18 cellular contexts compared by ENCODE assay signal in genomic region chr18:75625966-75626365, GRCh38.
DNase-seq lines count a peak whose midpoint lies in the region; ATAC-seq and TF ChIP-seq lines count a peak whose summit lies in the region.
"Had no signal": no experiment of that assay in that cellular context is flagged by ENCODE, and none has a peak within 500 bp of the region (broad histone marks: within the 10 kb centered on the region; RNA-seq: fewer than 3 reads in every experiment).

No MANE protein-coding gene starts in this region.

- no peaks in the 10 kb centered on the region for H3K36me3 ChIP-seq in SJSA1

- DNase-seq in AG20443 (ENCODE audit: low spot score) = peak; percentile 49
- peak; percentile 94 for DNase-seq in HT1080 (ENCODE audit: low read depth)
- peak; percentile 81 to 82 for DNase-seq in SJSA1 (ENCODE audit: low read depth in 1 of 2, low spot score in 2 of 2)
- peak; percentile 29 for DNase-seq in fibroblast of mammary gland (ENCODE audit: low read depth)
- no peak for DNase-seq in mesenteric fat pad (ENCODE audit: low spot score)
- no peak for DNase-seq in GM13976 (ENCODE audit: low spot score)
- DNase-seq: Caco-2; CD4-positive, CD25-positive, alpha-beta regulatory T cell; DMS153; Karpas-422; MV-4-11; NCI-H1417; NCI-H1930; NCI-H2171 treated with DMSO at 0.1 percent for 48 hours; NCI-H748 treated with DMSO at 0.1 percent for 48 hours; PC-3 had no signal

- H3K27ac ChIP-seq in SJSA1 = peak overlapping the region; percentile 77

- H3K27me3 ChIP-seq in SJSA1 (replicated peaks) = no peaks in the 10 kb centered on the region

- H3K9me3 ChIP-seq in SJSA1 (replicated peaks) = no peaks in the 10 kb centered on the region
- H3K9me3 ChIP-seq: Caco-2 had no signal

- ATAC-seq in HG03571 (IDR thresholded peaks at IDR 0.05; ENCODE audit: unreplicated experiment) (no peak), GM21367 (IDR thresholded peaks at IDR 0.05; ENCODE audit: unreplicated experiment) (no peak)
- ATAC-seq: PC-3 had no signal

- TF ChIP-seq CTCF in fibroblast of mammary gland (conservative IDR thresholded peaks at IDR 0.05; ENCODE audit: control insufficient read depth, insufficient read depth, low read depth, low read length) (no peak), GM13976 (IDR thresholded peaks at IDR 0.05; ENCODE audit: borderline replicate concordance, control extremely low read depth, extremely low read depth, insufficient read depth, missing control alignments) (no peak)

- peaks cover 34% of the 10 kb centered on the region for H3K4me1 ChIP-seq in SJSA1 (replicated peaks)
- H3K4me1 ChIP-seq: Caco-2 had no signal

- H3K4me3 ChIP-seq in SJSA1 = no peak overlapping the region
- no peak overlapping the region for H3K4me3 ChIP-seq in fibroblast of mammary gland (ENCODE audit: control insufficient read depth, low read depth, low read length)

- in situ Hi-C loops in GM13976 (cut with MboI; ENCODE audit: low sequenced_read_pairs, unreplicated experiment) = no loop called here

Comparison
In these comparisons a context has a peak if more than half of its experiments do, and no peak if none do; other contexts are left out.
1. DNase-seq: peak in AG20443 (single experiment), HT1080 (single experiment), SJSA1 (2 of 2) and fibroblast of mammary gland (single experiment); none in mesenteric fat pad (single experiment) and GM13976 (single experiment).